9 cellular contexts compared by ENCODE assay signal in genomic region chr6:44265843-44266233, GRCh38. TPM values are rescaled to one million over a fixed set of nuclear protein-coding genes. Genes with fewer than 3 reads are reported as not detected.
A peak's percentile ranks its signal among the peaks of the same experiment; 100 is the strongest.
DNase-seq lines count a peak whose midpoint lies in the region; ATAC-seq and TF ChIP-seq lines count a peak whose summit lies in the region.
"Had no signal": no experiment of that assay in that cellular context is flagged by ENCODE, and none has a peak within 500 bp of the region (broad histone marks: within the 10 kb centered on the region; RNA-seq: fewer than 3 reads in every experiment).

No MANE protein-coding gene starts in this region.

- peak overlapping the region; percentile 85 for H3K4me3 Mint-ChIP-seq in activated naive CD4-positive, alpha-beta T cell treated with anti-CD3 and anti-CD28 coated beads, Interleukin-2, amount 10 ng/mL, durations not matched to agents 7 days and 5 days
- peak overlapping the region; percentile 82 for H3K4me3 Mint-ChIP-seq in mesothelial cell of epicardium

- WGBS in upper lobe of left lung, 2 donors, result 78% methylated on average over 14 of the region's 14 CpGs

- CTCF ChIA-PET in activated naive CD4-positive, alpha-beta T cell treated with anti-CD3 and anti-CD28 coated beads, Interleukin-2, amount 10 ng/mL, durations not matched to agents 7 days and 5 days (lab: Charles Lee), result interaction anchor here (2.1 to 6.7 kb wide), 3 partner anchors 32 to 72 kb away, joined by 5 to 105 read pairs (median 83); no protein-coding TSS in a partner anchor

- TF ChIP-seq EP300 in upper lobe of left lung (IDR thresholded peaks at IDR 0.05), result no peak

- no peaks in the 10 kb centered on the region for H3K9me3 ChIP-seq in upper lobe of left lung

- no peak for ATAC-seq in activated naive CD4-positive, alpha-beta T cell treated with anti-CD3 and anti-CD28 coated beads, Interleukin-2, amount 50 U/mL, for 72 hours
- no peak for ATAC-seq in upper lobe of left lung (ENCODE audit: low FRiP score in 2 of 2)

- no peak for DNase-seq in activated naive CD4-positive, alpha-beta T cell treated with anti-CD3 and anti-CD28 coated beads, Interleukin-2, amount 10 ng/mL, durations not matched to agents 7 days and 5 days
- DNase-seq in activated naive CD4-positive, alpha-beta T cell treated with anti-CD3 and anti-CD28 coated beads, Interleukin-2, amount 50 U/mL, for 16 hours, result no peak
- no peak for DNase-seq in activated naive CD4-positive, alpha-beta T cell treated with anti-CD3 and anti-CD28 coated beads, Interleukin-2, amount 50 U/mL, for 72 hours (ENCODE audit: low spot score in 2 of 2)
- DNase-seq in mesothelial cell of epicardium (ENCODE audit: low spot score in 2 of 2, unreplicated experiment in 2 of 2) (no peak), upper lobe of left lung (no peak), NCI-H2196 treated with DMSO at 0.1 percent for 48 hours (lab: John Stamatoyannopoulos, UW; ENCODE audit: unreplicated experiment) (no peak), NCI-H526 (lab: John Stamatoyannopoulos, UW) (no peak), SKM-1 treated with dmso at 0.1 percent for 144 hours (lab: John Stamatoyannopoulos, UW; ENCODE audit: unreplicated experiment) (no peak)
- DNase-seq: NCI-H524 treated with DMSO at 0.1 percent for 48 hours had no signal

- H3K4me3 ChIP-seq in upper lobe of left lung, result peak overlapping the region in 3 of 4 donors; percentile 73 to 91 (median 78)

- peak overlapping the region; percentile 83 for H3K27ac Mint-ChIP-seq in activated naive CD4-positive, alpha-beta T cell treated with anti-CD3 and anti-CD28 coated beads, Interleukin-2, amount 10 ng/mL, durations not matched to agents 7 days and 5 days
- peak overlapping the region; percentile 22 to 86 for H3K27ac Mint-ChIP-seq in activated naive CD4-positive, alpha-beta T cell treated with anti-CD3 and anti-CD28 coated beads, Interleukin-2, amount 50 U/mL, for 72 hours
- H3K27ac Mint-ChIP-seq in mesothelial cell of epicardium, result peak overlapping the region; percentile 77

- H3K36me3 Mint-ChIP-seq in activated naive CD4-positive, alpha-beta T cell treated with anti-CD3 and anti-CD28 coated beads, Interleukin-2, amount 10 ng/mL, durations not matched to agents 7 days and 5 days, result peaks cover 13% of the 10 kb centered on the region
- H3K36me3 Mint-ChIP-seq in activated naive CD4-positive, alpha-beta T cell treated with anti-CD3 and anti-CD28 coated beads, Interleukin-2, amount 50 U/mL, for 72 hours, result peaks cover 17 to 23% of the 10 kb centered on the region in 2 donors
- no peaks in the 10 kb centered on the region for H3K36me3 Mint-ChIP-seq in mesothelial cell of epicardium

- H3K27ac ChIP-seq in upper lobe of left lung, result peak overlapping the region in 3 of 4 donors; percentile 91 to 92 (median 92)

- TF ChIP-seq POLR2A in upper lobe of left lung (IDR thresholded peaks at IDR 0.05), result no peak

- H3K27me3 ChIP-seq in upper lobe of left lung, result peaks cover 0 to 10% (median 7%) of the 10 kb centered on the region in 4 donors

- TF ChIP-seq CTCF in mesothelial cell of epicardium (IDR thresholded peaks at IDR 0.05; ENCODE audit: unreplicated experiment) (no peak), upper lobe of left lung (IDR thresholded peaks at IDR 0.05) (no peak)

- peaks cover 62% of the 10 kb centered on the region for H3K4me1 Mint-ChIP-seq in activated naive CD4-positive, alpha-beta T cell treated with anti-CD3 and anti-CD28 coated beads, Interleukin-2, amount 10 ng/mL, durations not matched to agents 7 days and 5 days
- H3K4me1 Mint-ChIP-seq in mesothelial cell of epicardium, result peaks cover 31% of the 10 kb centered on the region

- peaks cover 0 to 6% (median 4%) of the 10 kb centered on the region in 4 donors for H3K36me3 ChIP-seq in upper lobe of left lung

- H3K9me3 Mint-ChIP-seq in activated naive CD4-positive, alpha-beta T cell treated with anti-CD3 and anti-CD28 coated beads, Interleukin-2, amount 10 ng/mL, durations not matched to agents 7 days and 5 days, result no peaks in the 10 kb centered on the region
- no peaks in the 10 kb centered on the region for H3K9me3 Mint-ChIP-seq in activated naive CD4-positive, alpha-beta T cell treated with anti-CD3 and anti-CD28 coated beads, Interleukin-2, amount 50 U/mL, for 72 hours
- no peaks in the 10 kb centered on the region for H3K9me3 Mint-ChIP-seq in mesothelial cell of epicardium

- peaks cover 37% of the 10 kb centered on the region for H3K27me3 Mint-ChIP-seq in activated naive CD4-positive, alpha-beta T cell treated with anti-CD3 and anti-CD28 coated beads, Interleukin-2, amount 10 ng/mL, durations not matched to agents 7 days and 5 days
- peaks cover 32% of the 10 kb centered on the region for H3K27me3 Mint-ChIP-seq in mesothelial cell of epicardium (ENCODE audit: low read depth)

- peaks cover 36 to 41% (median 38%) of the 10 kb centered on the region in 4 donors for H3K4me1 ChIP-seq in upper lobe of left lung

RNA-seq across cellular contexts. Expression of gene NFKBIE, which starts 0.5 kb away (rescaled TPM):
- total RNA-seq in activated naive CD4-positive, alpha-beta T cell treated with anti-CD3 and anti-CD28 coated beads, Interleukin-2, amount 50 U/mL, for 72 hours, result 10 to 100 TPM; 17.7 to 19.9 TPM
- 8.9 to 9.7 TPM (median 9.2 TPM) in 3 replicates for total RNA-seq in mesothelial cell of epicardium
- total RNA-seq in upper lobe of left lung, result 10 to 100 TPM in 5 of 6 donors, 1 to 10 TPM in 1; 7.8 to 27.0 (median 13.6) TPM

RNA-seq across cellular contexts. Expression of gene TMEM151B, which starts 4.4 kb away (rescaled TPM):
- total RNA-seq in activated naive CD4-positive, alpha-beta T cell treated with anti-CD3 and anti-CD28 coated beads, Interleukin-2, amount 50 U/mL, for 72 hours, result under 1 TPM in 1 of 2 donors, not detected in 1; 0.20 TPM
- total RNA-seq in mesothelial cell of epicardium, result 0.45 to 0.80 TPM (median 0.56 TPM) in 3 replicates
- not detected for total RNA-seq in upper lobe of left lung

RNA-seq across cellular contexts. Expression of gene SLC35B2, which starts 8.5 kb away (rescaled TPM):
- total RNA-seq in activated naive CD4-positive, alpha-beta T cell treated with anti-CD3 and anti-CD28 coated beads, Interleukin-2, amount 50 U/mL, for 72 hours, result 10 to 100 TPM; 18.3 to 23.8 TPM
- total RNA-seq in mesothelial cell of epicardium, result 33.4 to 38.2 TPM (median 37.1 TPM) in 3 replicates
- total RNA-seq in upper lobe of left lung, result 10 to 100 TPM; 14.6 to 44.8 (median 29.8) TPM

RNA-seq across cellular contexts. Expression of gene HSP90AB1, which starts 18.9 kb away (rescaled TPM):
- total RNA-seq in activated naive CD4-positive, alpha-beta T cell treated with anti-CD3 and anti-CD28 coated beads, Interleukin-2, amount 50 U/mL, for 72 hours, result 1,000 to 10,000 TPM; 1,343 to 1,701 TPM
- total RNA-seq in mesothelial cell of epicardium (992 to 1,038 TPM (median 1,015 TPM) in 3 replicates), upper lobe of left lung (100 to 1,000 TPM; 175 to 656 (median 471) TPM)

RNA-seq across cellular contexts. Expression of gene SLC29A1, which starts 42.4 kb away (rescaled TPM):
- 10 to 100 TPM; 37.1 to 56.5 TPM for total RNA-seq in activated naive CD4-positive, alpha-beta T cell treated with anti-CD3 and anti-CD28 coated beads, Interleukin-2, amount 50 U/mL, for 72 hours
- total RNA-seq in mesothelial cell of epicardium (13.2 to 13.9 TPM (median 13.9 TPM) in 3 replicates), upper lobe of left lung (10 to 100 TPM; 38.3 to 93.2 (median 45.8) TPM)
